ENCODE assay signal across 17 cellular contexts in genomic region chr6:36119927-36120477, GRCh38. TPM values are rescaled to one million over a fixed set of nuclear protein-coding genes. Genes with fewer than 3 reads are reported as not detected.
DNase-seq lines count a peak whose midpoint lies in the region; ATAC-seq, FAIRE-seq and TF ChIP-seq lines count a peak whose summit lies in the region.
"Had no signal": no experiment of that assay in that cellular context is flagged by ENCODE, and none has a peak within 500 bp of the region (broad histone marks: within the 10 kb centered on the region; RNA-seq: fewer than 3 reads in every experiment).

No MANE protein-coding gene starts in this region.

- 76 to 87% (median 79%) methylated on average over 8 of the region's 8 CpGs for WGBS in small intestine, 3 donors
- 80% methylated on average over 8 of the region's 8 CpGs for whole genome bisulfite sequencing in tibial nerve, 2 donors

- H3K4me3 Mint-ChIP-seq in T-helper 1 cell treated with Interleukin-12 subunit alpha and Interleukin-12 subunit beta and Interleukin-4 antibody, amounts not matched to agents 30 μg/mL and 1 μg/mL, for 36 hours = peak overlapping the region; percentile 19
- H3K4me3 Mint-ChIP-seq: neural crest cell had no signal

- peak overlapping the region; percentile 99 for H3K27ac Mint-ChIP-seq in T-helper 1 cell treated with Interleukin-12 subunit alpha and Interleukin-12 subunit beta and Interleukin-4 antibody, amounts not matched to agents 30 μg/mL and 1 μg/mL, for 36 hours

- H3K27ac ChIP-seq in Peyer's patch (peak overlapping the region; percentile 80 to 88 (median 82)), colonic mucosa (peak overlapping the region; percentile 66), small intestine (ENCODE audit: low read depth in 1 of 2, low read length in 1 of 2) (peak overlapping the region; percentile 70 to 87), A673 (ENCODE audit: low read depth, low read length, poor library complexity, severe bottlenecking) (no peak overlapping the region), tibial nerve (peak overlapping the region in 1 of 4 donors; percentile 73)

- DNase-seq in T-helper 1 cell (no peak), Peyer's patch (peak in 1 of 3 donors; percentile 36), colonic mucosa (no peak), small intestine (no peak), A673 (ENCODE audit: low spot score) (no peak), tibial nerve (ENCODE audit: low spot score in 2 of 2) (no peak)
- DNase-seq: Caco-2, GOT3, NCI-H1436 had no signal

- peaks cover 25% of the 10 kb centered on the region for H3K36me3 Mint-ChIP-seq in T-helper 1 cell treated with Interleukin-12 subunit alpha and Interleukin-12 subunit beta and Interleukin-4 antibody, amounts not matched to agents 30 μg/mL and 1 μg/mL, for 36 hours (ENCODE audit: low read depth)

- H3K9me3 ChIP-seq in Peyer's patch = no peaks in the 10 kb centered on the region
- H3K9me3 ChIP-seq in colonic mucosa = no peaks in the 10 kb centered on the region
- no peaks in the 10 kb centered on the region for H3K9me3 ChIP-seq in small intestine (ENCODE audit: control insufficient read depth, low read depth)
- H3K9me3 ChIP-seq in A673 (ENCODE audit: low read depth, low read length, poor library complexity, severe bottlenecking) = no peaks in the 10 kb centered on the region
- H3K9me3 ChIP-seq in tibial nerve = no peaks in the 10 kb centered on the region
- H3K9me3 ChIP-seq: adrenal gland, Caco-2, left lung, right lobe of liver had no signal

- peak overlapping the region in 1 of 2 donors; percentile 89 for H3K9ac ChIP-seq in colonic mucosa (ENCODE audit: low read depth in 2 of 2, low read length in 2 of 2)

- TF ChIP-seq POLR2A in Peyer's patch (IDR thresholded peaks at IDR 0.05) (no peak), tibial nerve (IDR thresholded peaks at IDR 0.05) (no peak)

- no peaks in the 10 kb centered on the region for H3K27me3 Mint-ChIP-seq in T-helper 1 cell treated with Interleukin-12 subunit alpha and Interleukin-12 subunit beta and Interleukin-4 antibody, amounts not matched to agents 30 μg/mL and 1 μg/mL, for 36 hours (ENCODE audit: low read depth)

- no peak for TF ChIP-seq CTCF in Peyer's patch (IDR thresholded peaks at IDR 0.05)
- TF ChIP-seq CTCF in colonic mucosa (IDR thresholded peaks at IDR 0.05) = no peak
- no peak for TF ChIP-seq CTCF in A673 (conservative IDR thresholded peaks at IDR 0.05; ENCODE audit: low read depth, low read length)
- no peak for TF ChIP-seq CTCF in tibial nerve (IDR thresholded peaks at IDR 0.05)

- H3K4me1 ChIP-seq in Peyer's patch (peaks cover 9 to 24% (median 15%) of the 10 kb centered on the region in 4 donors), colonic mucosa (peaks cover 10% of the 10 kb centered on the region), small intestine (ENCODE audit: control insufficient read depth in 2 of 2, insufficient read depth in 1 of 2, low read depth in 1 of 2, low read length in 1 of 2) (peaks cover 3 to 4% of the 10 kb centered on the region in 2 donors), A673 (ENCODE audit: insufficient read depth, low read length, poor library complexity, severe bottlenecking) (no peaks in the 10 kb centered on the region), tibial nerve (peaks cover 0 to 32% (median 14%) of the 10 kb centered on the region in 4 donors)

- no peak for TF ChIP-seq EP300 in tibial nerve (IDR thresholded peaks at IDR 0.05)

- no peaks in the 10 kb centered on the region for H3K36me3 ChIP-seq in Peyer's patch
- no peaks in the 10 kb centered on the region for H3K36me3 ChIP-seq in colonic mucosa
- no peaks in the 10 kb centered on the region for H3K36me3 ChIP-seq in small intestine (ENCODE audit: control insufficient read depth in 2 of 2, insufficient read depth in 2 of 2, low read length in 2 of 2)
- H3K36me3 ChIP-seq in A673 (ENCODE audit: insufficient read depth, low read length, poor library complexity, severe bottlenecking) = no peaks in the 10 kb centered on the region
- peaks cover 0 to 28% (median 0%) of the 10 kb centered on the region in 3 donors for H3K36me3 ChIP-seq in tibial nerve
- H3K36me3 ChIP-seq: adrenal gland had no signal

- ATAC-seq in HG02973 (IDR thresholded peaks at IDR 0.05; ENCODE audit: unreplicated experiment) = no peak
- ATAC-seq: Panc1 had no signal

- no TSS peak for BruUV-seq in A673 (replicated peaks; lab: Mats Ljungman, UMichigan)

- intact Hi-C loops in colonic mucosa (cut with DNase I) (loop anchor here (5.0 to 10.0 kb wide), 2 partner anchors 185 to 242 kb away; no protein-coding TSS in a partner anchor), A673 (cut with micrococcal nuclease; ENCODE audit: unreplicated experiment) (loop anchor here (10.0 kb wide), 1 partner anchor 75 kb away; the partner anchor contains the start of gene BRPF3)

- H3K27me3 ChIP-seq in Peyer's patch (no peaks in the 10 kb centered on the region), colonic mucosa (no peaks in the 10 kb centered on the region), small intestine (ENCODE audit: control insufficient read depth in 2 of 2, insufficient read depth in 2 of 2, low read length in 2 of 2) (no peaks in the 10 kb centered on the region), A673 (replicated peaks; ENCODE audit: insufficient read depth, low read depth, low read length, poor library complexity) (no peaks in the 10 kb centered on the region), tibial nerve (no peaks in the 10 kb centered on the region)
- H3K27me3 ChIP-seq: adrenal gland, hepatocyte, left lung, right lobe of liver had no signal

- POLR2A ChIA-PET in A673 (lab: Charles Lee; ENCODE audit: low non-redundant PET) = no interaction called here

- no peak for FAIRE-seq in small intestine (lab: Jason Lieb, UNC)

- CTCF ChIA-PET in A673 (lab: Charles Lee) = no interaction called here

- H3K9me3 Mint-ChIP-seq in T-helper 1 cell treated with Interleukin-12 subunit alpha and Interleukin-12 subunit beta and Interleukin-4 antibody, amounts not matched to agents 30 μg/mL and 1 μg/mL, for 36 hours = no peaks in the 10 kb centered on the region
- H3K9me3 Mint-ChIP-seq: neural crest cell had no signal

- H3K4me3 ChIP-seq in Peyer's patch (no peak overlapping the region), colonic mucosa (no peak overlapping the region), small intestine (ENCODE audit: low read depth in 1 of 2, low read length in 2 of 2) (no peak overlapping the region), A673 (ENCODE audit: low read depth, low read length, poor library complexity, severe bottlenecking) (no peak overlapping the region), tibial nerve (no peak overlapping the region)
- H3K4me3 ChIP-seq: adrenal gland, hepatocyte, right lobe of liver had no signal

- H3K4me1 Mint-ChIP-seq in T-helper 1 cell treated with Interleukin-12 subunit alpha and Interleukin-12 subunit beta and Interleukin-4 antibody, amounts not matched to agents 30 μg/mL and 1 μg/mL, for 36 hours (ENCODE audit: low read depth) = peaks cover 78% of the 10 kb centered on the region
- H3K4me1 Mint-ChIP-seq: neural crest cell had no signal

RNA-seq across cellular contexts. Expression of gene MAPK13, which starts 10.3 kb away (rescaled TPM):
- 100 to 1,000 TPM in 3 of 4 donors, 10 to 100 TPM in 1; 66.0 to 149 (median 131) TPM for total RNA-seq in Peyer's patch
- total RNA-seq in colonic mucosa = 100 to 1,000 TPM; 166 to 186 TPM
- 100 to 1,000 TPM in 1 of 3 donors, 10 to 100 TPM in 2; 86.7 to 108 (median 95.5) TPM for polyA plus RNA-seq in small intestine
- total RNA-seq in A673 (2021) = 2.6 and 2.7 TPM in 2 replicates
- total RNA-seq in tibial nerve = 10 to 100 TPM in 2 of 4 donors, 1 to 10 TPM in 2; 2.7 to 11.7 (median 7.2) TPM

Comparison
In these comparisons a context has a peak if more than half of its experiments do, and no peak if none do; other contexts are left out.
1. RNA of gene MAPK13, which starts 10.3 kb away (total RNA-seq): 166 to 186 TPM in colonic mucosa and 66.0 to 149 TPM in Peyer's patch; 2.7 to 11.7 TPM in tibial nerve and 2.6 to 2.7 TPM in A673; every median in the first group is over 4 times any median in the second.